8 cellular contexts compared by ENCODE assay signal in genomic region chr3:110413807-110414748, GRCh38.
DNase-seq lines count a peak whose midpoint lies in the region; ATAC-seq and TF ChIP-seq lines count a peak whose summit lies in the region.

No MANE protein-coding gene starts in this region.

- CTCF ChIA-PET in Caco-2 (lab: Charles Lee), result no interaction called here

- no peak for TF ChIP-seq CTCF in Caco-2 (IDR thresholded peaks at IDR 0.05; ENCODE audit: insufficient read depth in 1 of 2, low read depth in 1 of 2, low read length in 1 of 2, severe bottlenecking in 1 of 2, unreplicated experiment in 1 of 2)

- H3K9me3 ChIP-seq in GM23248 (ENCODE audit: low read depth), result no peaks in the 10 kb centered on the region
- H3K9me3 ChIP-seq in adipocyte (ENCODE audit: control insufficient read depth, low read length), result no peaks in the 10 kb centered on the region
- H3K9me3 ChIP-seq in Caco-2, result no peaks in the 10 kb centered on the region

- H3K36me3 Mint-ChIP-seq in Caco-2 (ENCODE audit: insufficient read depth, unreplicated experiment), result no peaks in the 10 kb centered on the region
- no peaks in the 10 kb centered on the region for H3K36me3 Mint-ChIP-seq in activated CD4-positive, alpha-beta T cell treated with anti-CD3 and anti-CD28 coated beads, Interleukin-2, amount 10 ng/mL, durations not matched to agents 24 days and 14 days (ENCODE audit: low read depth)

- no peaks in the 10 kb centered on the region for H4K20me1 ChIP-seq in GM23248 (ENCODE audit: insufficient read depth)

- in situ Hi-C loops in GM23248 (cut with MboI), result no loop called here

- peak overlapping the region; percentile 40 for H2AFZ ChIP-seq in GM23248

- H3K27ac Mint-ChIP-seq in Caco-2 (ENCODE audit: unreplicated experiment), result no peak overlapping the region
- H3K27ac Mint-ChIP-seq in activated CD4-positive, alpha-beta T cell treated with anti-CD3 and anti-CD28 coated beads, Interleukin-2, amount 10 ng/mL, durations not matched to agents 24 days and 14 days, result no peak overlapping the region

- WGBS in GM23248 (ENCODE audit: low coverage in 1 of 2, low lambda C conversion rate in 2 of 2, missing lambda C conversion rate in 2 of 2), 2 experiments, result 46% methylated on average over 4 of the region's 4 CpGs

- H3K9me2 ChIP-seq in GM23248 (ENCODE audit: insufficient read depth), result 0 out of 2 replicates have a peak, but pooled peaks cover 3% of the 10 kb centered on the region

- H3K79me2 ChIP-seq in GM23248 (ENCODE audit: insufficient read depth), result no peaks in the 10 kb centered on the region

- H3K4me1 ChIP-seq in GM23248 (ENCODE audit: insufficient read depth) (peaks cover 37% of the 10 kb centered on the region), adipocyte (ENCODE audit: control insufficient read depth, insufficient read depth, low read length) (peaks cover 25% of the 10 kb centered on the region), Caco-2 (0 out of 2 replicates have a peak, but pooled peaks cover 5% of the 10 kb centered on the region)

- H3K36me3 ChIP-seq in GM23248 (ENCODE audit: low read depth), result no peaks in the 10 kb centered on the region
- H3K36me3 ChIP-seq in adipocyte (ENCODE audit: control insufficient read depth, insufficient read depth, low read length, severe bottlenecking), result no peaks in the 10 kb centered on the region
- H3K36me3 ChIP-seq in Caco-2 (ENCODE audit: control insufficient read depth, insufficient read depth, low read length), result no peaks in the 10 kb centered on the region

- no peak for ATAC-seq in HG02870 (IDR thresholded peaks at IDR 0.05; ENCODE audit: unreplicated experiment)

- peaks cover 10% of the 10 kb centered on the region for H3K9me3 Mint-ChIP-seq in Caco-2 (ENCODE audit: unreplicated experiment)
- no peaks in the 10 kb centered on the region for H3K9me3 Mint-ChIP-seq in activated CD4-positive, alpha-beta T cell treated with anti-CD3 and anti-CD28 coated beads, Interleukin-2, amount 10 ng/mL, durations not matched to agents 24 days and 14 days

- H3K27me3 ChIP-seq in GM23248 (replicated peaks; ENCODE audit: insufficient read depth) (no peaks in the 10 kb centered on the region), adipocyte (replicated peaks; ENCODE audit: control insufficient read depth, insufficient read depth, low read length) (no peaks in the 10 kb centered on the region), Caco-2 (replicated peaks; ENCODE audit: control insufficient read depth, insufficient read depth, low read length) (no peaks in the 10 kb centered on the region)

- H3K9ac ChIP-seq in GM23248 (peak overlapping the region; percentile 10; the same call in 1 of the 2 replicates), adipocyte (ENCODE audit: low read length) (peak overlapping the region; percentile 66)

- H3K4me2 ChIP-seq in GM23248 (ENCODE audit: unreplicated experiment), result peak overlapping the region; percentile 66

- BruUV-seq in Caco-2 (replicated peaks; lab: Mats Ljungman, UMichigan), result no TSS peak

- H3K4me1 Mint-ChIP-seq in Caco-2 (ENCODE audit: low read depth, unreplicated experiment), result no peaks in the 10 kb centered on the region
- H3K4me1 Mint-ChIP-seq in activated CD4-positive, alpha-beta T cell treated with anti-CD3 and anti-CD28 coated beads, Interleukin-2, amount 10 ng/mL, durations not matched to agents 24 days and 14 days, result no peaks in the 10 kb centered on the region

- H3K4me3 Mint-ChIP-seq in Caco-2 (ENCODE audit: unreplicated experiment), result no peak overlapping the region
- no peak overlapping the region for H3K4me3 Mint-ChIP-seq in activated CD4-positive, alpha-beta T cell treated with anti-CD3 and anti-CD28 coated beads, Interleukin-2, amount 10 ng/mL, durations not matched to agents 24 days and 14 days

- peak; percentile 82 for DNase-seq in GM23248
- peak; percentile 79 for DNase-seq in adipocyte (ENCODE audit: low read depth)
- DNase-seq in glomerular visceral epithelial cell (ENCODE audit: extremely low spot score), result peak; percentile 41
- DNase-seq in skeletal muscle cell (ENCODE audit: low read depth), result peak; percentile 53
- DNase-seq in NCI-H446 (lab: John Stamatoyannopoulos, UW), result no peak
- DNase-seq in Caco-2, result no peak
- DNase-seq in activated CD4-positive, alpha-beta T cell treated with anti-CD3 and anti-CD28 coated beads, Interleukin-2, amount 10 ng/mL, durations not matched to agents 24 days and 14 days, result no peak

- POLR2A ChIA-PET in Caco-2 (lab: Charles Lee), result no interaction called here

- H3K4me3 ChIP-seq in GM23248 (peak overlapping the region; percentile 26), adipocyte (ENCODE audit: low read length) (peak overlapping the region; percentile 39), skeletal muscle cell (ENCODE audit: low read depth, low read length) (no peak overlapping the region), Caco-2 (ENCODE audit: low read depth, low read length) (no peak overlapping the region)

- H3K27me3 Mint-ChIP-seq in Caco-2 (ENCODE audit: insufficient read depth, unreplicated experiment), result no peaks in the 10 kb centered on the region
- no peaks in the 10 kb centered on the region for H3K27me3 Mint-ChIP-seq in activated CD4-positive, alpha-beta T cell treated with anti-CD3 and anti-CD28 coated beads, Interleukin-2, amount 10 ng/mL, durations not matched to agents 24 days and 14 days

- peaks cover 33% of the 10 kb centered on the region for H3F3A ChIP-seq in GM23248 (ENCODE audit: insufficient read depth)

- H3K27ac ChIP-seq in GM23248, result peak overlapping the region; percentile 76

- intact Hi-C loops in Caco-2 (cut with micrococcal nuclease; ENCODE audit: unreplicated experiment), result no loop called here
- intact Hi-C loops in activated CD4-positive, alpha-beta T cell treated with anti-CD3 and anti-CD28 coated beads, Interleukin-2, amount 10 ng/mL, durations not matched to agents 24 days and 14 days (cut with micrococcal nuclease), result no loop called here

Comparison
In these comparisons a context has a peak if more than half of its experiments do, and no peak if none do; other contexts are left out.
1. DNase-seq: peak in GM23248 (single experiment), adipocyte (single experiment), glomerular visceral epithelial cell (single experiment) and skeletal muscle cell (single experiment); none in NCI-H446 (0 of 2), Caco-2 (0 of 2) and activated CD4-positive, alpha-beta T cell treated with anti-CD3 and anti-CD28 coated beads, Interleukin-2, amount 10 ng/mL, durations not matched to agents 24 days and 14 days (single experiment).
2. H3K4me3 ChIP-seq: peak in GM23248 (single experiment) and adipocyte (single experiment); none in skeletal muscle cell (single experiment) and Caco-2 (single experiment).